ENCODE assay signal across 11 cellular contexts in the genomic region with DNA sequence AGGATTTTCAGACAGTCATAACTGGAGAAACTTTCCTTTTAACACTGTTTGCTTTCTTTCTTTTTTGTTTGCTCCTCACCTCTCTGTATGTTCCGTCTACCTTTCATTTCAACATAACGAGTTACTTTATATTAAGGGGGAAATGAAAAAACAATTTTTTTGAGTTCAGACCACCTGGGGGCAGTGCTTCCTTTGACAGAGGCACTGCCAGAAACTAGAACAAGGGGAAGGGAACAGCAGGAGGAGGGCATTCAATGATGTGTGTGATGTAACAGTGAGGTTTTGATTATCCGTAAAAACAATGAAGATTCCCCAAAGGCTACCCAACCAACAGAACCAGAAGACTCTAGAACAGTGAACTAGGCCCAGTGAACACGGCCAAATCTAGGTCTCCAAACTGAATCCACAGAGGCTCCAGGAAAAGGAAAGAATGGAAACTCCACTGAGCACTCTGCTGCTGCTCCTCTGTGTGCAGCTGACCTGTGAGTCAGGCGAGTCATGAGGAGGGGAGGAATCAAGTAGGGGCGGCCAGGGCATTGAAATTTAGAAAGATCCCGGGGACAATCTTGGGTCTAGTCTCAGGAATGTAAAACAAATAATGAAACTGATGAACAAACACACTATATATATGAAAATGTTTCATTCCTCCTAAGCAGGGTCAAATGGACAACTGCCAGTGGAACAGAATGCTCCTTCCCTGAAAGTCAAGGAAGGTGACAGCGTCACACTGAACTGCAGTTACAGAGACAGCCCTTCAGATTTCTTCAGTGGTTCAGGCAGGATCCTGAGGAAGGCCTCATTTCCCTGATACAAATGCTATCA.
DNase-seq lines count a peak whose midpoint lies in the region; ATAC-seq and TF ChIP-seq lines count a peak whose summit lies in the region.
"Had no signal": no experiment of that assay in that cellular context is flagged by ENCODE, and none has a peak within 500 bp of the region (broad histone marks: within the 10 kb centered on the region; RNA-seq: fewer than 3 reads in every experiment).

No MANE protein-coding gene starts in this region.

- H3K36me3 Mint-ChIP-seq in chondrocyte (ENCODE audit: low read depth): no peaks in the 10 kb centered on the region

- no peaks in the 10 kb centered on the region for H3K9me3 Mint-ChIP-seq in chondrocyte (ENCODE audit: low read depth)

- no peak overlapping the region for H3K4me3 ChIP-seq in osteoblast (ENCODE audit: insufficient read depth, low read length)
- H3K4me3 ChIP-seq: pancreas had no signal

- H3K36me3 ChIP-seq in osteoblast (ENCODE audit: insufficient read depth, low read length): no peaks in the 10 kb centered on the region
- H3K36me3 ChIP-seq: pancreas had no signal

- no peak overlapping the region for H3K27ac ChIP-seq in osteoblast (ENCODE audit: low read depth, low read length)
- no peak overlapping the region for H3K27ac ChIP-seq in substantia nigra (ENCODE audit: low read depth, low read length, poor library complexity, severe bottlenecking)
- H3K27ac ChIP-seq: pancreas had no signal

- H3K4me3 Mint-ChIP-seq in chondrocyte (ENCODE audit: unreplicated experiment): no peak overlapping the region

- H3K27me3 ChIP-seq in osteoblast (ENCODE audit: insufficient read depth, low read length): no peaks in the 10 kb centered on the region
- H3K27me3 ChIP-seq: pancreas had no signal

- ATAC-seq in GM21723 (IDR thresholded peaks at IDR 0.05; ENCODE audit: unreplicated experiment) (no peak), GM21529 (IDR thresholded peaks at IDR 0.05; ENCODE audit: unreplicated experiment) (no peak)
- ATAC-seq: pancreas had no signal

- H2AFZ ChIP-seq in osteoblast (ENCODE audit: low read length): peak overlapping the region; percentile 68

- peak; percentile 79 for TF ChIP-seq CTCF in chondrocyte (IDR thresholded peaks at IDR 0.05)
- TF ChIP-seq CTCF in osteoblast (IDR thresholded peaks at IDR 0.05; ENCODE audit: extremely low read depth, low read depth, low read length): peak; percentile 30

- H3K4me1 Mint-ChIP-seq in chondrocyte (ENCODE audit: low read depth): peaks cover 80% of the 10 kb centered on the region

- peak overlapping the region; percentile 35 for H3K4me2 ChIP-seq in osteoblast (ENCODE audit: insufficient read depth, low read length)

- no peaks in the 10 kb centered on the region for H4K20me1 ChIP-seq in osteoblast (ENCODE audit: insufficient read depth, low read length)

- H3K79me2 ChIP-seq in osteoblast (ENCODE audit: insufficient read depth, low read length): no peaks in the 10 kb centered on the region

- DNase-seq in NCI-H2227 (lab: John Stamatoyannopoulos, UW; ENCODE audit: unreplicated experiment): peak; percentile 17
- DNase-seq in NCI-H2227 treated with DMSO at 0.1 percent for 48 hours (lab: John Stamatoyannopoulos, UW): no peak
- peak; percentile 58 for DNase-seq in NAMALWA (ENCODE audit: low spot score)
- no peak for DNase-seq in chondrocyte (ENCODE audit: low spot score)
- no peak for DNase-seq in osteoblast (ENCODE audit: insufficient read length, low spot score, missing footprints)
- no peak for DNase-seq in substantia nigra (lab: John Stamatoyannopoulos, UW)
- DNase-seq: activated CD4-positive, alpha-beta T cell treated with anti-CD3 and anti-CD28 coated beads for 4 hours; NCI-H69; pancreas had no signal

- H3K27me3 Mint-ChIP-seq in chondrocyte (ENCODE audit: low read depth): no peaks in the 10 kb centered on the region

- H3K9me3 ChIP-seq in osteoblast (ENCODE audit: low read depth, low read length): no peaks in the 10 kb centered on the region
- H3K9me3 ChIP-seq: pancreas had no signal

- H3K27ac Mint-ChIP-seq in chondrocyte (ENCODE audit: unreplicated experiment): peak overlapping the region; percentile 91

- peaks cover 11% of the 10 kb centered on the region for H3K4me1 ChIP-seq in osteoblast (ENCODE audit: insufficient read depth, low read length)
- H3K4me1 ChIP-seq: pancreas had no signal

Comparison
In these comparisons a context has a peak if more than half of its experiments do, and no peak if none do; other contexts are left out.
1. DNase-seq: peak in NCI-H2227 (single experiment) and NAMALWA (single experiment); none in NCI-H2227 treated with DMSO at 0.1 percent for 48 hours (single experiment), chondrocyte (single experiment), osteoblast (single experiment) and substantia nigra (0 of 49).